13 cellular contexts compared by ENCODE assay signal in genomic region chr11:1997755-1998154, GRCh38. TPM values are rescaled to one million over a fixed set of nuclear protein-coding genes. Genes with fewer than 3 reads are reported as not detected.
DNase-seq lines count a peak whose midpoint lies in the region; ATAC-seq and TF ChIP-seq lines count a peak whose summit lies in the region.
"Had no signal": no experiment of that assay in that cellular context is flagged by ENCODE, and none has a peak within 500 bp of the region (broad histone marks: within the 10 kb centered on the region; RNA-seq: fewer than 3 reads in every experiment).

TSS of gene H19 (minus strand) at chr11:1997842.

- TF ChIP-seq CTCF in DND-41 (IDR thresholded peaks at IDR 0.05; ENCODE audit: borderline replicate concordance, extremely low read depth, low read length, poor library complexity, severe bottlenecking) (no peak), kidney epithelial cell (IDR thresholded peaks at IDR 0.05; ENCODE audit: insufficient read depth, low read length, poor library complexity, severe bottlenecking) (no peak), foreskin fibroblast (IDR thresholded peaks at IDR 0.05; ENCODE audit: low read depth, low read length) (no peak)

- H3K9me3 ChIP-seq in DND-41 (ENCODE audit: insufficient read depth, low read length, severe bottlenecking): no peaks in the 10 kb centered on the region

- no peak within 1 kb of the TSS for H3K9ac ChIP-seq in DND-41 (ENCODE audit: low read depth, low read length)

- H2AFZ ChIP-seq in DND-41 (ENCODE audit: low read depth, low read length): no peak within 1 kb of the TSS

- H3K27ac ChIP-seq in DND-41 (ENCODE audit: low read length): no peak within 1 kb of the TSS
- H3K27ac ChIP-seq: RWPE1 had no signal

- no peak within 1 kb of the TSS for H3K4me2 ChIP-seq in DND-41 (ENCODE audit: insufficient read depth, low read length)

- no peaks in the 10 kb centered on the region for H3K27me3 ChIP-seq in DND-41 (ENCODE audit: insufficient read depth, low read length, poor library complexity)
- H3K27me3 ChIP-seq in kidney epithelial cell (ENCODE audit: control insufficient read depth, insufficient read depth, low read length): no peaks in the 10 kb centered on the region

- intact Hi-C loops in sciatic nerve (cut with DNase I): no loop called here

- DNase-seq in DND-41 (no peak), dermis blood vessel endothelial cell (no peak), kidney epithelial cell (ENCODE audit: low read depth) (no peak), sciatic nerve (ENCODE audit: low spot score) (no peak), T-helper 1 cell (no peak), foreskin fibroblast (no peak), NCI-H146 (lab: John Stamatoyannopoulos, UW) (no peak)
- DNase-seq: activated CD8-positive, alpha-beta T cell treated with anti-CD3 and anti-CD28 coated beads, Interleukin-2, amount 10 ng/mL, durations not matched to agents 7 days and 5 days; activated effector memory CD4-positive, alpha-beta T cell treated with Interleukin-2 at 50 U/mL for 16 hours; NCI-H1417; NCI-H446 treated with DMSO at 0.1 percent for 48 hours had no signal

- H3K4me3 ChIP-seq in DND-41 (ENCODE audit: low read depth in 1 of 2, low read length in 2 of 2) (no peak within 1 kb of the TSS), kidney epithelial cell (ENCODE audit: low read depth, low read length) (no peak within 1 kb of the TSS), foreskin fibroblast (ENCODE audit: low read depth in 1 of 2, low read length in 2 of 2) (no peak within 1 kb of the TSS)

- no peaks in the 10 kb centered on the region for H3K79me2 ChIP-seq in DND-41 (ENCODE audit: insufficient read depth, low read length)

- H3K36me3 ChIP-seq in DND-41 (ENCODE audit: insufficient read depth, low read length) (no peaks in the 10 kb centered on the region), kidney epithelial cell (ENCODE audit: control insufficient read depth, insufficient read depth, low read length) (no peaks in the 10 kb centered on the region)

- H3K4me1 ChIP-seq in DND-41 (ENCODE audit: insufficient read depth, low read length): no peaks in the 10 kb centered on the region

- no peaks in the 10 kb centered on the region for H4K20me1 ChIP-seq in DND-41 (ENCODE audit: insufficient read depth, low read length)

- ATAC-seq in DND-41 (ENCODE audit: insufficient read depth, low read depth): peak; percentile 25
- ATAC-seq in sciatic nerve: peak; percentile 79
- ATAC-seq in GM19023 (IDR thresholded peaks at IDR 0.05; ENCODE audit: unreplicated experiment): no peak

RNA-seq across cellular contexts. Expression of gene H19, which starts in this region (rescaled TPM):
- total RNA-seq in dermis blood vessel endothelial cell (9.7 and 66.4 TPM in 2 replicates), kidney epithelial cell (56.9 and 78.8 TPM in 2 replicates), sciatic nerve (1,096 TPM)
- total RNA-seq: activated CD8-positive, alpha-beta T cell treated with anti-CD3 and anti-CD28 coated beads, Interleukin-2, amount 10 ng/mL, durations not matched to agents 7 days and 5 days had no signal

Comparison
In these comparisons a context has a peak if more than half of its experiments do, and no peak if none do; other contexts are left out.
1. RNA of gene H19 (total RNA-seq): 1,096 TPM in sciatic nerve (single experiment); 56.9 to 78.8 TPM in kidney epithelial cell and 9.7 to 66.4 TPM in dermis blood vessel endothelial cell; every median in the first group is over 10 times any median in the second.